In genomic region chr3:72745146-72745976, GRCh38 we compare ENCODE assay signal across 11 cellular contexts.
DNase-seq lines count a peak whose midpoint lies in the region; ATAC-seq, FAIRE-seq and TF ChIP-seq lines count a peak whose summit lies in the region.
"Had no signal": no experiment of that assay in that cellular context is flagged by ENCODE, and none has a peak within 500 bp of the region (broad histone marks: within the 10 kb centered on the region; RNA-seq: fewer than 3 reads in every experiment).

No MANE protein-coding gene starts in this region.

- WGBS in pancreas, 2 donors: 64 to 67% methylated on average over 15 of the region's 15 CpGs

- POLR2A ChIA-PET in activated CD8-positive, alpha-beta T cell treated with anti-CD3 and anti-CD28 coated beads for 36 hours (lab: Charles Lee): no interaction called here

- H3K27ac ChIP-seq in pancreas: peak overlapping the region in 1 of 4 donors; percentile 37
- H3K27ac ChIP-seq: tibial artery had no signal

- FAIRE-seq in pancreas (lab: Jason Lieb, UNC): no peak

- H3K36me3 ChIP-seq in pancreas: no peaks in the 10 kb centered on the region
- H3K36me3 ChIP-seq: tibial artery had no signal

- no peak overlapping the region for H3K4me3 ChIP-seq in pancreas
- H3K4me3 ChIP-seq: tibial artery had no signal

- no peak overlapping the region for H3K27ac Mint-ChIP-seq in central memory CD8-positive, alpha-beta T cell (ENCODE audit: low read depth)
- no peak overlapping the region for H3K27ac Mint-ChIP-seq in activated CD8-positive, alpha-beta T cell treated with anti-CD3 and anti-CD28 coated beads for 36 hours
- H3K27ac Mint-ChIP-seq: activated CD4-positive, alpha-beta T cell treated with anti-CD3 and anti-CD28 coated beads for 36 hours; activated T-helper 17 cell treated with anti-CD3 and anti-CD28 coated beads, Interleukin-2, amount 50 U/mL, for 72 hours; naive B cell had no signal

- TF ChIP-seq CTCF in pancreas (IDR thresholded peaks at IDR 0.05): no peak
- TF ChIP-seq CTCF in activated CD8-positive, alpha-beta T cell treated with anti-CD3 and anti-CD28 coated beads for 36 hours (IDR thresholded peaks at IDR 0.05): no peak

- peaks cover 17% of the 10 kb centered on the region for H3K4me1 Mint-ChIP-seq in central memory CD8-positive, alpha-beta T cell
- peaks cover 26% of the 10 kb centered on the region for H3K4me1 Mint-ChIP-seq in activated CD8-positive, alpha-beta T cell treated with anti-CD3 and anti-CD28 coated beads for 36 hours (ENCODE audit: low read depth)
- H3K4me1 Mint-ChIP-seq: activated T-helper 17 cell treated with anti-CD3 and anti-CD28 coated beads, Interleukin-2, amount 50 U/mL, for 72 hours had no signal

- DNase-seq in M059J (ENCODE audit: low read depth) (peak; percentile 57), NCI-H524 (lab: John Stamatoyannopoulos, UW) (peak; percentile 94 to 98), pancreas (no peak)
- DNase-seq in central memory CD8-positive, alpha-beta T cell (ENCODE audit: low spot score in 2 of 2): no peak
- DNase-seq in activated CD8-positive, alpha-beta T cell treated with anti-CD3 and anti-CD28 coated beads for 36 hours: no peak
- DNase-seq: activated CD4-positive, alpha-beta T cell treated with anti-CD3 and anti-CD28 coated beads for 36 hours; naive B cell; tibial artery had no signal

- peak overlapping the region; percentile 13 for H3K4me3 Mint-ChIP-seq in central memory CD8-positive, alpha-beta T cell
- H3K4me3 Mint-ChIP-seq in activated CD8-positive, alpha-beta T cell treated with anti-CD3 and anti-CD28 coated beads for 36 hours: no peak overlapping the region
- H3K4me3 Mint-ChIP-seq: activated CD4-positive, alpha-beta T cell treated with anti-CD3 and anti-CD28 coated beads for 36 hours; activated T-helper 17 cell treated with anti-CD3 and anti-CD28 coated beads, Interleukin-2, amount 50 U/mL, for 72 hours; naive B cell had no signal

- CTCF ChIA-PET in activated CD8-positive, alpha-beta T cell treated with anti-CD3 and anti-CD28 coated beads for 36 hours (lab: Charles Lee): interaction anchor here (1.5 to 1.9 kb wide), 3 partner anchors 10 to 870 kb away, joined by 4 to 6 read pairs (median 6); no protein-coding TSS in a partner anchor

- ATAC-seq in central memory CD8-positive, alpha-beta T cell (replicated peaks; ENCODE audit: extremely low read depth, poor library complexity, severe bottlenecking): peak; percentile 75
- ATAC-seq in pancreas (peak; percentile 61 to 93 (median 81)), GM18502 (IDR thresholded peaks at IDR 0.05; ENCODE audit: poor library complexity, unreplicated experiment) (no peak), GM18861 (IDR thresholded peaks at IDR 0.05; ENCODE audit: unreplicated experiment) (no peak)
- no peak for ATAC-seq in activated CD8-positive, alpha-beta T cell treated with anti-CD3 and anti-CD28 coated beads for 36 hours
- ATAC-seq: activated CD4-positive, alpha-beta T cell treated with anti-CD3 and anti-CD28 coated beads for 36 hours; activated T-helper 17 cell treated with anti-CD3 and anti-CD28 coated beads, Interleukin-2, amount 50 U/mL, for 72 hours had no signal

- H3K36me3 Mint-ChIP-seq in central memory CD8-positive, alpha-beta T cell (ENCODE audit: insufficient read depth): peaks cover 3% of the 10 kb centered on the region
- H3K36me3 Mint-ChIP-seq in activated CD8-positive, alpha-beta T cell treated with anti-CD3 and anti-CD28 coated beads for 36 hours (ENCODE audit: low read depth): peaks cover 15% of the 10 kb centered on the region

- no peaks in the 10 kb centered on the region for H3K9me3 ChIP-seq in pancreas
- H3K9me3 ChIP-seq: tibial artery had no signal

- H3K27me3 ChIP-seq in pancreas: no peaks in the 10 kb centered on the region
- H3K27me3 ChIP-seq: tibial artery had no signal

- H3K27me3 Mint-ChIP-seq in central memory CD8-positive, alpha-beta T cell: no peaks in the 10 kb centered on the region
- H3K27me3 Mint-ChIP-seq in activated CD8-positive, alpha-beta T cell treated with anti-CD3 and anti-CD28 coated beads for 36 hours: no peaks in the 10 kb centered on the region
- H3K27me3 Mint-ChIP-seq: activated CD4-positive, alpha-beta T cell treated with anti-CD3 and anti-CD28 coated beads for 36 hours; activated T-helper 17 cell treated with anti-CD3 and anti-CD28 coated beads, Interleukin-2, amount 50 U/mL, for 72 hours had no signal

- peaks cover 0 to 8% (median 4%) of the 10 kb centered on the region in 3 donors for H3K4me1 ChIP-seq in pancreas
- H3K4me1 ChIP-seq: tibial artery had no signal

- no peaks in the 10 kb centered on the region for H3K9me3 Mint-ChIP-seq in central memory CD8-positive, alpha-beta T cell
- H3K9me3 Mint-ChIP-seq in activated CD8-positive, alpha-beta T cell treated with anti-CD3 and anti-CD28 coated beads for 36 hours: no peaks in the 10 kb centered on the region
- H3K9me3 Mint-ChIP-seq: activated T-helper 17 cell treated with anti-CD3 and anti-CD28 coated beads, Interleukin-2, amount 50 U/mL, for 72 hours; naive B cell had no signal

- intact Hi-C loops in pancreas (cut with DNase I): no loop called here
- intact Hi-C loops in activated CD8-positive, alpha-beta T cell treated with anti-CD3 and anti-CD28 coated beads for 36 hours (cut with micrococcal nuclease): no loop called here

Comparison
In these comparisons a context has a peak if more than half of its experiments do, and no peak if none do; other contexts are left out.
1. DNase-seq: peak in M059J (single experiment) and NCI-H524 (2 of 2); none in central memory CD8-positive, alpha-beta T cell (0 of 2), pancreas (0 of 6) and activated CD8-positive, alpha-beta T cell treated with anti-CD3 and anti-CD28 coated beads for 36 hours (single experiment).
2. ATAC-seq: peak in central memory CD8-positive, alpha-beta T cell (single experiment) and pancreas (4 of 4); none in activated CD8-positive, alpha-beta T cell treated with anti-CD3 and anti-CD28 coated beads for 36 hours (single experiment), GM18502 (single experiment) and GM18861 (single experiment).